ENCODE assay signal across 14 cellular contexts in genomic region chr16:11250091-11250785, GRCh38. TPM values are rescaled to one million over a fixed set of nuclear protein-coding genes. Genes with fewer than 3 reads are reported as not detected.
DNase-seq lines count a peak whose midpoint lies in the region; ATAC-seq, FAIRE-seq and TF ChIP-seq lines count a peak whose summit lies in the region.
"Had no signal": no experiment of that assay in that cellular context is flagged by ENCODE, and none has a peak within 500 bp of the region (broad histone marks: within the 10 kb centered on the region; RNA-seq: fewer than 3 reads in every experiment).

No MANE protein-coding gene starts in this region.

- no peaks in the 10 kb centered on the region for H3K27me3 ChIP-seq in bronchial epithelial cell (ENCODE audit: control insufficient read depth, insufficient read depth, low read length)
- H3K27me3 ChIP-seq: tibial nerve had no signal

- peak overlapping the region; percentile 39 for H3K4me3 Mint-ChIP-seq in activated naive CD4-positive, alpha-beta T cell treated with anti-CD3 and anti-CD28 coated beads, Interleukin-2, amount 50 U/mL, for 24 hours
- H3K4me3 Mint-ChIP-seq in stimulated activated memory B cell treated with anti-CD40 and anti-IgM and Interleukin-4, amounts not matched to agents 10 μg/mL and 1 μg/mL and 100 μg/mL, for 72 hours: peak overlapping the region; percentile 45
- H3K4me3 Mint-ChIP-seq: CD14-positive monocyte had no signal

- POLR2A ChIA-PET in GM10248 (lab: Yijun Ruan, JAX): interaction anchor here (0.6 kb wide), 1 partner anchor 54 kb away, joined by 3 read pairs; no protein-coding TSS in a partner anchor

- peaks cover 32% of the 10 kb centered on the region for H3K4me1 Mint-ChIP-seq in activated naive CD4-positive, alpha-beta T cell treated with anti-CD3 and anti-CD28 coated beads, Interleukin-2, amount 50 U/mL, for 24 hours
- H3K4me1 Mint-ChIP-seq in stimulated activated memory B cell treated with anti-CD40 and anti-IgM and Interleukin-4, amounts not matched to agents 10 μg/mL and 1 μg/mL and 100 μg/mL, for 72 hours: peaks cover 52% of the 10 kb centered on the region

- CTCF ChIA-PET in GM10248 (lab: Yijun Ruan, JAX): interaction anchor here (1.0 kb wide), 1 partner anchor 279 kb away, joined by 3 read pairs; no protein-coding TSS in a partner anchor

- peak overlapping the region; percentile 82 for H3K27ac Mint-ChIP-seq in activated naive CD4-positive, alpha-beta T cell treated with anti-CD3 and anti-CD28 coated beads, Interleukin-2, amount 50 U/mL, for 24 hours
- peak overlapping the region; percentile 53 for H3K27ac Mint-ChIP-seq in stimulated activated memory B cell treated with anti-CD40 and anti-IgM and Interleukin-4, amounts not matched to agents 10 μg/mL and 1 μg/mL and 100 μg/mL, for 72 hours

- no peaks in the 10 kb centered on the region for H3K27me3 Mint-ChIP-seq in activated naive CD4-positive, alpha-beta T cell treated with anti-CD3 and anti-CD28 coated beads, Interleukin-2, amount 50 U/mL, for 24 hours
- no peaks in the 10 kb centered on the region for H3K27me3 Mint-ChIP-seq in stimulated activated memory B cell treated with anti-CD40 and anti-IgM and Interleukin-4, amounts not matched to agents 10 μg/mL and 1 μg/mL and 100 μg/mL, for 72 hours

- no peak for FAIRE-seq in bronchial epithelial cell (lab: Jason Lieb, UNC)

- no peak overlapping the region for H3K4me3 ChIP-seq in bronchial epithelial cell (ENCODE audit: low read depth, low read length)
- H3K4me3 ChIP-seq: GM23248, tibial nerve had no signal

- H3K36me3 Mint-ChIP-seq in activated naive CD4-positive, alpha-beta T cell treated with anti-CD3 and anti-CD28 coated beads, Interleukin-2, amount 50 U/mL, for 24 hours: peaks cover 19% of the 10 kb centered on the region
- peaks cover 42% of the 10 kb centered on the region for H3K36me3 Mint-ChIP-seq in stimulated activated memory B cell treated with anti-CD40 and anti-IgM and Interleukin-4, amounts not matched to agents 10 μg/mL and 1 μg/mL and 100 μg/mL, for 72 hours

- ATAC-seq in stimulated activated memory B cell treated with anti-CD40 and anti-IgM and Interleukin-4, amounts not matched to agents 10 μg/mL and 1 μg/mL and 100 μg/mL, for 72 hours: peak; percentile 9
- no peak for ATAC-seq in HG02870 (IDR thresholded peaks at IDR 0.05; ENCODE audit: unreplicated experiment)

- no peak for DNase-seq in activated naive CD4-positive, alpha-beta T cell (lab: John Stamatoyannopoulos, UW)
- peak; percentile 37 for DNase-seq in NCI-H69 (lab: John Stamatoyannopoulos, UW)
- peak; percentile 13 for DNase-seq in bronchial epithelial cell (ENCODE audit: low read depth)
- DNase-seq in kidney glomerular epithelial cell (lab: John Stamatoyannopoulos, UW): no peak
- no peak for DNase-seq in GM10248 (ENCODE audit: extremely low spot score)
- DNase-seq: GM23248; islet precursor cell; stimulated activated CD4-positive, alpha-beta T cell treated with anti-CD3 and anti-CD28 coated beads, Interleukin-4, amount 100 ng/mL, for 1 hour had no signal

- H3K36me3 ChIP-seq in bronchial epithelial cell (ENCODE audit: control insufficient read depth, insufficient read depth, low read length): no peaks in the 10 kb centered on the region
- H3K36me3 ChIP-seq: tibial nerve had no signal

- no peaks in the 10 kb centered on the region for H3K9me3 Mint-ChIP-seq in activated naive CD4-positive, alpha-beta T cell treated with anti-CD3 and anti-CD28 coated beads, Interleukin-2, amount 50 U/mL, for 24 hours
- no peaks in the 10 kb centered on the region for H3K9me3 Mint-ChIP-seq in stimulated activated memory B cell treated with anti-CD40 and anti-IgM and Interleukin-4, amounts not matched to agents 10 μg/mL and 1 μg/mL and 100 μg/mL, for 72 hours

- TF ChIP-seq CTCF in bronchial epithelial cell (IDR thresholded peaks at IDR 0.05; ENCODE audit: insufficient read depth, low read length, severe bottlenecking) (no peak), GM10248 (IDR thresholded peaks at IDR 0.05; ENCODE audit: control extremely low read depth, extremely low read depth, low read depth, missing control alignments) (no peak)

RNA-seq across cellular contexts. Expression of gene SOCS1, which starts 5.8 kb away (rescaled TPM):
- total RNA-seq in bronchial epithelial cell: 0.77 and 0.79 TPM in 2 replicates

RNA-seq across cellular contexts. Expression of gene TNP2, which starts 18.9 kb away (rescaled TPM):
- total RNA-seq in bronchial epithelial cell: not detected in 2 replicates
- total RNA-seq: GM23248, SK-MEL-5, tibial nerve had no signal

RNA-seq across cellular contexts. Expression of gene PRM3, which starts 23.2 kb away (rescaled TPM):
- total RNA-seq in bronchial epithelial cell: not detected in 2 replicates
- total RNA-seq: GM23248, SK-MEL-5, tibial nerve had no signal

RNA-seq across cellular contexts. Expression of gene PRM2, which starts 26.0 kb away (rescaled TPM):
- total RNA-seq in bronchial epithelial cell: not detected in 2 replicates
- total RNA-seq: GM23248, SK-MEL-5, tibial nerve had no signal

RNA-seq across cellular contexts. Expression of gene PRM1, which starts 30.9 kb away (rescaled TPM):
- not detected in 2 replicates for total RNA-seq in bronchial epithelial cell
- total RNA-seq: GM23248, SK-MEL-5, tibial nerve had no signal

Comparison
In these comparisons a context has a peak if more than half of its experiments do, and no peak if none do; other contexts are left out.
1. DNase-seq: peak in NCI-H69 (single experiment) and bronchial epithelial cell (single experiment); none in activated naive CD4-positive, alpha-beta T cell (0 of 4), kidney glomerular epithelial cell (single experiment) and GM10248 (single experiment).